In genomic region chr3:148077318-148077923, GRCh38 we compare ENCODE assay signal across 8 cellular contexts.
DNase-seq lines count a peak whose midpoint lies in the region; ATAC-seq and TF ChIP-seq lines count a peak whose summit lies in the region.

No MANE protein-coding gene starts in this region.

- no peaks in the 10 kb centered on the region for H3K79me2 ChIP-seq in HCT116 (ENCODE audit: insufficient read depth, low read length)

- peak overlapping the region; percentile 46 for H2AFZ ChIP-seq in HCT116 (ENCODE audit: low read depth, low read length, poor library complexity, severe bottlenecking)

- H3K9me2 ChIP-seq in HCT116 (ENCODE audit: insufficient read depth): no peaks in the 10 kb centered on the region

- no peak overlapping the region for H3K4me3 ChIP-seq in HCT116 (replicated peaks in 1 of 2; ENCODE audit: low read depth in 1 of 2, low read length in 2 of 2)

- no peaks in the 10 kb centered on the region for H3K4me1 ChIP-seq in HCT116 (ENCODE audit: control insufficient read depth in 1 of 2, insufficient read depth in 2 of 2, low read length in 2 of 2)

- no peak overlapping the region for H3K27ac ChIP-seq in HCT116 (ENCODE audit: low read depth, low read length)

- H3K4me2 ChIP-seq in HCT116 (ENCODE audit: low read length): no peak overlapping the region

- no peaks in the 10 kb centered on the region for H3K9me3 ChIP-seq in HCT116 (ENCODE audit: control insufficient read depth in 1 of 2, insufficient read depth in 1 of 2, low read depth in 1 of 2, low read length in 2 of 2)

- RAD21 ChIA-PET in HCT116 (lab: Charles Lee; ENCODE audit: low non-redundant PET in 1 of 2, low total read pairs in 2 of 2, uncharacterized antibody in 2 of 2, unreplicated experiment in 2 of 2): no interaction called here

- ATAC-seq in HCT116 (peak; percentile 65), GM19455 (IDR thresholded peaks at IDR 0.05; ENCODE audit: unreplicated experiment) (no peak)

- no peaks in the 10 kb centered on the region for H4K20me1 ChIP-seq in HCT116 (ENCODE audit: insufficient read depth)

- TF ChIP-seq RAD21 in HCT116 (IDR thresholded peaks at IDR 0.05; ENCODE audit: low read depth): peak; percentile 49

- BruUV-seq in HCT116 (replicated peaks; lab: Mats Ljungman, UMichigan): no TSS peak

- intact Hi-C loops in HCT116 (cut with micrococcal nuclease) (loop anchor here (2.0 to 10.0 kb wide), 5 partner anchors 695 to 1261 kb away; no protein-coding TSS in a partner anchor), posterior cingulate gyrus (cut with DNase I) (loop anchor here (5.0 to 10.0 kb wide), 4 partner anchors 130 to 683 kb away; no protein-coding TSS in a partner anchor)

- no peak for TF ChIP-seq POLR2A in HCT116 (IDR thresholded peaks at IDR 0.05; ENCODE audit: borderline replicate concordance, extremely low read depth, insufficient read depth, insufficient read length)

- H3K9ac ChIP-seq in HCT116 (ENCODE audit: low read length): no peak overlapping the region

- peak; percentile 41 to 65 (median 41); a peak in 4 of 6 replicates for TF ChIP-seq CTCF in HCT116 (IDR thresholded peaks at IDR 0.05 in 2 of 3, conservative IDR thresholded peaks at IDR 0.05 in 1 of 3; ENCODE audit: borderline replicate concordance in 1 of 3, insufficient read depth in 1 of 3, low read depth in 2 of 3, low read length in 2 of 3)

- H3K36me3 ChIP-seq in HCT116 (ENCODE audit: control insufficient read depth in 1 of 2, insufficient read depth in 2 of 2, low read length in 2 of 2): no peaks in the 10 kb centered on the region

- H3K27me3 ChIP-seq in HCT116 (ENCODE audit: insufficient read depth, low read length): no peaks in the 10 kb centered on the region

- CTCF ChIA-PET in HCT116 (lab: Charles Lee): interaction anchor here (0.6 to 2.9 kb wide), 18 partner anchors 9 to 1260 kb away, joined by 3 to 17 read pairs (median 4); no protein-coding TSS in a partner anchor

- DNase-seq in DMS53 treated with DMSO at 0.1 percent for 48 hours (lab: John Stamatoyannopoulos, UW; ENCODE audit: unreplicated experiment): peak; percentile 4
- DNase-seq in HCT116 (ENCODE audit: low read depth, low spot score): peak; percentile 26
- DNase-seq in RPMI8226: peak; percentile 13
- DNase-seq in inferior parietal cortex (ENCODE audit: extremely low spot score): peak; percentile 74
- DNase-seq in NCI-H1092 treated with DMSO at 0.1 percent for 48 hours (lab: John Stamatoyannopoulos, UW): no peak
- no peak for DNase-seq in T-helper 1 cell
- DNase-seq in posterior cingulate gyrus: no peak

- POLR2A ChIA-PET in HCT116 (lab: Charles Lee): no interaction called here

TF ChIP-seq in HCT116, 20 proteins besides CTCF, POLR2A, EP300 and RAD21:
- TF ChIP-seq ZBTB33 (IDR thresholded peaks at IDR 0.05; ENCODE audit: extremely low read depth, insufficient replicate concordance, low read length) (no peak), REST (IDR thresholded peaks at IDR 0.05; ENCODE audit: low read depth) (no peak), MAX (IDR thresholded peaks at IDR 0.05) (no peak), SIN3A (IDR thresholded peaks at IDR 0.05; ENCODE audit: low read depth) (no peak), JUND (IDR thresholded peaks at IDR 0.05) (no peak)

Comparison
In these comparisons a context has a peak if more than half of its experiments do, and no peak if none do; other contexts are left out.
1. DNase-seq: peak in DMS53 treated with DMSO at 0.1 percent for 48 hours (single experiment), HCT116 (single experiment), RPMI8226 (single experiment) and inferior parietal cortex (single experiment); none in NCI-H1092 treated with DMSO at 0.1 percent for 48 hours (single experiment), T-helper 1 cell (0 of 5) and posterior cingulate gyrus (0 of 10).